In the genomic region with DNA sequence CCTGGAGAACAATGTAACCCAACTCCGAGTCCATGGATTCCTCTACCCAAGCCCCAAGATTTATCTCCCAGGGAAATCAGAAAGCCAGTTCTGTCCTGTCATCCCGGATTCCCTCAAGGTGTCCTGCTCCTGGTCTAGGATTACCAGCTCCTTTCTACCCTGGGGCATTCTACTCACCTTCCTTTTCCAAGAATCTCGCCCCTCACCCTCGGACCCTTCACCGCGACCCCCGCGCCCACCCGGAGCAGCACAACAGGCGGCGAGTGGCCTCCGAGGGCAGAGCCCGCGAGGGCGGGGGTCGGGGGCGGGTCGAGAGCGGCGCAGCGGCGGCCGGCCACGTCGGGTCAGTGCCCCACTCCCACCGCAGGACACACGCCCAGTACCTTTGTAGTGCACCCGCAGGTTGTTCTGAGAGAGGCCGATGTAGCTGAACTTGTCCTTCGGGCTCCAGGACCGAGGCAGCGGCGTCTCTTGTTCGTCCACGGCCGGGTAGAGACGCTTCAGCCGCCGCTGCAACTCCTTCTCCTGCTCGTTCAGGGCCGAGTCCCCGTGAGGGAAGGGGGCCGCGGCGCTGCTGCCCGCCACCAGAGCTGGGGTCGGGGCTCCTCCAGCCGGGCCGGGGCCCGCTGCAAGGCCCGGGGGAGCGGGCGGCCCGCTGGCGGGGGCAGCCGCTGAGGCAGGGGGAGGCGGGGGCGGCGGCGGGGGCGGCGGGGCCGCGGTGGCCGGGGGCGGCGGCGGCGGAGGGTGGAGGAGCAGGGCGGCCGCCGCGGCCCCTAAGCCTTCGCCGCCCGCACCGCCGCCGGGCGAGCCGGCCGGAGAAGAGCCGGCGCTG, we compare ENCODE assay signal across 8 cellular contexts. TPM values are rescaled to one million over a fixed set of nuclear protein-coding genes. Genes with fewer than 3 reads are reported as not detected.
DNase-seq lines count a peak whose midpoint lies in the region; ATAC-seq, FAIRE-seq and TF ChIP-seq lines count a peak whose summit lies in the region.

No MANE protein-coding gene starts in this region.

- H3K4me1 ChIP-seq in A549 (peaks cover 11% of the 10 kb centered on the region; the same call in 2 of the 3 replicates), left ventricle myocardium inferior (peaks cover 53% of the 10 kb centered on the region), prostate gland (replicated peaks) (peaks cover 4% of the 10 kb centered on the region)

- H3K27ac ChIP-seq in A549: peak overlapping the region; percentile 96 to 100
- peak overlapping the region; percentile 94 for H3K27ac ChIP-seq in adipose tissue (ENCODE audit: low read depth, low read length)
- H3K27ac ChIP-seq in left ventricle myocardium inferior (replicated peaks): peak overlapping the region; percentile 92
- peak overlapping the region; percentile 95 to 98 for H3K27ac ChIP-seq in prostate gland

- no peak for TF ChIP-seq EP300 in A549 (IDR thresholded peaks at IDR 0.05)

- TF ChIP-seq RAD21 in A549 (conservative IDR thresholded peaks at IDR 0.05 in 1 of 2, IDR thresholded peaks at IDR 0.05 in 1 of 2): no peak

- TF ChIP-seq POLR2A in A549 (IDR thresholded peaks at IDR 0.05; ENCODE audit: low read length): no peak
- TF ChIP-seq POLR2A in prostate gland (IDR thresholded peaks at IDR 0.05): no peak

- no peaks in the 10 kb centered on the region for H3K9me3 ChIP-seq in A549
- H3K9me3 ChIP-seq in left ventricle myocardium inferior (replicated peaks): no peaks in the 10 kb centered on the region
- H3K9me3 ChIP-seq in prostate gland: no peaks in the 10 kb centered on the region

- DNase-seq in A549 (ENCODE audit: low read depth in 1 of 2, low spot score in 1 of 2) (no peak), RPMI7951 (ENCODE audit: low read depth) (peak; percentile 24), left ventricle myocardium inferior (peak; percentile 27), prostate gland (ENCODE audit: low spot score) (peak; percentile 19), SIG-M5 (lab: John Stamatoyannopoulos, UW) (no peak)

- CTCF ChIA-PET in A549 (lab: Yijun Ruan, JAX): interaction anchor here (0.9 kb wide), 1 partner anchor 27 kb away, joined by 3 read pairs; no protein-coding TSS in a partner anchor

- 0% methylated on average over 1 of the region's 84 CpGs for WGBS in A549 (ENCODE audit: missing lambda C conversion rate)
- 0 to 1% (median 0%) methylated on average over 53 to 73 of the region's 84 CpGs for WGBS in adipose tissue, 3 donors
- under 1% methylated on average over 48 of the region's 84 CpGs for WGBS in prostate gland

- no peaks in the 10 kb centered on the region for H3K36me3 ChIP-seq in left ventricle myocardium inferior
- H3K36me3 ChIP-seq in prostate gland: no peaks in the 10 kb centered on the region

- no peak for TF ChIP-seq CTCF in A549 (IDR thresholded peaks at IDR 0.05)
- no peak for TF ChIP-seq CTCF in left ventricle myocardium inferior (IDR thresholded peaks at IDR 0.05; ENCODE audit: borderline replicate concordance)
- TF ChIP-seq CTCF in prostate gland (IDR thresholded peaks at IDR 0.05): peak in 1 of 4 experiments; percentile 15

- POLR2A ChIA-PET in A549 (lab: Yijun Ruan, JAX): interaction anchor here (1.0 to 1.9 kb wide), 4 partner anchors 18 to 136 kb away, joined by 3 to 14 read pairs (median 5); a partner anchor contains a TSS

- intact Hi-C loops in left ventricle myocardium inferior (cut with micrococcal nuclease) (no loop called here), prostate gland (cut with DNase I) (loop anchor here (2.0 to 5.0 kb wide), 2 partner anchors 52 to 96 kb away; a partner anchor contains a TSS)

- no peaks in the 10 kb centered on the region for H3K27me3 ChIP-seq in left ventricle myocardium inferior (ENCODE audit: low read depth)
- H3K27me3 ChIP-seq in prostate gland (replicated peaks; ENCODE audit: insufficient read depth): no peaks in the 10 kb centered on the region

- FAIRE-seq in A549 (lab: Jason Lieb, UNC): no peak

- ATAC-seq in A549: peak; percentile 36 to 55
- peak; percentile 0 for ATAC-seq in GM18858 (IDR thresholded peaks at IDR 0.05; ENCODE audit: unreplicated experiment)
- ATAC-seq in HG03097 (IDR thresholded peaks at IDR 0.05; ENCODE audit: low FRiP score, unreplicated experiment): peak; percentile 14

- peak overlapping the region; percentile 78 for H3K4me3 ChIP-seq in A549
- H3K4me3 ChIP-seq in left ventricle myocardium inferior: peak overlapping the region; percentile 92
- peak overlapping the region; percentile 78 to 81 for H3K4me3 ChIP-seq in prostate gland

- peak overlapping the region; percentile 76 for H3K4me2 ChIP-seq in A549

TF ChIP-seq in A549, 52 proteins besides CTCF, POLR2A, EP300 and RAD21:
- TF ChIP-seq CEBPB (IDR thresholded peaks at IDR 0.05) (no peak), ZC3H11A (IDR thresholded peaks at IDR 0.05) (no peak), RFX5 (IDR thresholded peaks at IDR 0.05) (no peak), CBX8 (IDR thresholded peaks at IDR 0.05) (no peak), RCOR1 (IDR thresholded peaks at IDR 0.05; ENCODE audit: low read depth, low read length) (no peak), NPAS2 (CRISPR knock-in tag; IDR thresholded peaks at IDR 0.05; ENCODE audit: borderline replicate concordance) (no peak), TP53 (CRISPR knock-in tag; IDR thresholded peaks at IDR 0.05) (no peak)

RNA-seq across cellular contexts. Expression of a gene that starts 0.9 kb away (rescaled TPM):
- polyA plus RNA-seq in A549 (2011; rRNA removed): 15.7 and 20.3 TPM in 2 replicates
- polyA plus RNA-seq in A549 (2012; cell fraction: cytosol; rRNA removed): 7.1 TPM in 2 replicates
- 4.0 and 5.3 TPM in 2 replicates for polyA plus RNA-seq in A549 (2012; cell fraction: nucleus; rRNA removed)
- 13.7 to 15.2 TPM (median 14.3 TPM) in 3 replicates for polyA plus RNA-seq in A549 (2017; fragmentation: RNase III; extraction: RNeasy Plus Mini Kit Qiagen cat#74134 plus additional on column Dnase treatment)
- polyA minus RNA-seq in A549 (2011; rRNA and poly(A)+ RNA removed): 10.2 and 11.8 TPM in 2 replicates
- total RNA-seq in RPMI7951 (2014; rRNA removed; shearing (Covaris generic)): 28.6 and 33.0 TPM in 2 replicates
- 10 to 100 TPM; 10.6 to 24.9 (median 20.7) TPM for polyA plus RNA-seq in adipose tissue
- total RNA-seq in left ventricle myocardium inferior: 33.2 TPM
- total RNA-seq in prostate gland: 10 to 100 TPM; 37.8 to 59.0 TPM

Comparison
In these comparisons a context has a peak if more than half of its experiments do, and no peak if none do; other contexts are left out.
1. DNase-seq: peak in RPMI7951 (single experiment), left ventricle myocardium inferior (single experiment) and prostate gland (single experiment); none in A549 (0 of 2) and SIG-M5 (single experiment).
2. Peak in every context shown above with its lines, with median percentiles within 50 percentile points of each other: ATAC-seq, H3K27ac ChIP-seq and H3K4me3 ChIP-seq.